1 cellular context compared by ENCODE assay signal in the genomic region with DNA sequence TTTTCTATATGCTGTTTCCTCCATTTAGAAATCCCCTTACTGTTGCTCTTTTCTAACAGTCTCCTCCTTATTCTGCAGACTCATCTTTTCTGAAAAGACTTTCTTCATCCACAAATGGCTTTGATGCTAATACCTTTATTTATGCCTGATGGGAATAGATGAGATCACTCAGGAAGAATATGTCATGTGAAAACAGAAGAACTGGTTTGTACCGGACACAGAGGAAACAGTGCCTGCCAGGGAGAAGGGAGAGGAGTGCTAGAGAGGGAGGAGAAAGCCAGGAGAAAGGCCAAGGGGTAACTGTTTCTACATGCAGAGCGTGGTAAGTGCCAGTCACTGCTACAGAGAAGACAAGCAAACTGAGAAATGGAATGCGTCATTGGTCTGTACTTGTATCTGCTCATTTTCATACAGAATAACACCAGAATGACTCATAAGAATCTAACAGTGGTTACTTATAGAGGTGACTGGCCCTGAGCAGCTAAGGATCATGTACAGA.
TF ChIP-seq lines count a peak whose summit lies in the region.

No MANE protein-coding gene starts in this region.

TF ChIP-seq in SK-N-SH treated with all-trans-retinoic acid at 6 μM for 48 hours, 23 proteins besides CTCF, POLR2A, EP300 and RAD21 (continued from another document):
- TF ChIP-seq, protein P1, sequence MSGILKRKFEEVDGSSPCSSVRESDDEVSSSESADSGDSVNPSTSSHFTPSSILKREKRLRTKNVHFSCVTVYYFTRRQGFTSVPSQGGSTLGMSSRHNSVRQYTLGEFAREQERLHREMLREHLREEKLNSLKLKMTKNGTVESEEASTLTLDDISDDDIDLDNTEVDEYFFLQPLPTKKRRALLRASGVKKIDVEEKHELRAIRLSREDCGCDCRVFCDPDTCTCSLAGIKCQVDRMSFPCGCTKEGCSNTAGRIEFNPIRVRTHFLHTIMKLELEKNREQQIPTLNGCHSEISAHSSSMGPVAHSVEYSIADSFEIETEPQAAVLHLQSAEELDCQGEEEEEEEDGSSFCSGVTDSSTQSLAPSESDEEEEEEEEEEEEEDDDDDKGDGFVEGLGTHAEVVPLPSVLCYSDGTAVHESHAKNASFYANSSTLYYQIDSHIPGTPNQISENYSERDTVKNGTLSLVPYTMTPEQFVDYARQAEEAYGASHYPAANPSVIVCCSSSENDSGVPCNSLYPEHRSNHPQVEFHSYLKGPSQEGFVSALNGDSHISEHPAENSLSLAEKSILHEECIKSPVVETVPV (CRISPR knock-in tag; IDR thresholded peaks at IDR 0.05) = no peak
- TF ChIP-seq, protein P2, sequence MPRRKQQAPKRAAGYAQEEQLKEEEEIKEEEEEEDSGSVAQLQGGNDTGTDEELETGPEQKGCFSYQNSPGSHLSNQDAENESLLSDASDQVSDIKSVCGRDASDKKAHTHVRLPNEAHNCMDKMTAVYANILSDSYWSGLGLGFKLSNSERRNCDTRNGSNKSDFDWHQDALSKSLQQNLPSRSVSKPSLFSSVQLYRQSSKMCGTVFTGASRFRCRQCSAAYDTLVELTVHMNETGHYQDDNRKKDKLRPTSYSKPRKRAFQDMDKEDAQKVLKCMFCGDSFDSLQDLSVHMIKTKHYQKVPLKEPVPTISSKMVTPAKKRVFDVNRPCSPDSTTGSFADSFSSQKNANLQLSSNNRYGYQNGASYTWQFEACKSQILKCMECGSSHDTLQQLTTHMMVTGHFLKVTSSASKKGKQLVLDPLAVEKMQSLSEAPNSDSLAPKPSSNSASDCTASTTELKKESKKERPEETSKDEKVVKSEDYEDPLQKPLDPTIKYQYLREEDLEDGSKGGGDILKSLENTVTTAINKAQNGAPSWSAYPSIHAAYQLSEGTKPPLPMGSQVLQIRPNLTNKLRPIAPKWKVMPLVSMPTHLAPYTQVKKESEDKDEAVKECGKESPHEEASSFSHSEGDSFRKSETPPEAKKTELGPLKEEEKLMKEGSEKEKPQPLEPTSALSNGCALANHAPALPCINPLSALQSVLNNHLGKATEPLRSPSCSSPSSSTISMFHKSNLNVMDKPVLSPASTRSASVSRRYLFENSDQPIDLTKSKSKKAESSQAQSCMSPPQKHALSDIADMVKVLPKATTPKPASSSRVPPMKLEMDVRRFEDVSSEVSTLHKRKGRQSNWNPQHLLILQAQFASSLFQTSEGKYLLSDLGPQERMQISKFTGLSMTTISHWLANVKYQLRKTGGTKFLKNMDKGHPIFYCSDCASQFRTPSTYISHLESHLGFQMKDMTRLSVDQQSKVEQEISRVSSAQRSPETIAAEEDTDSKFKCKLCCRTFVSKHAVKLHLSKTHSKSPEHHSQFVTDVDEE (CRISPR knock-in tag; IDR thresholded peaks at IDR 0.05) = no peak
- TF ChIP-seq TOX (CRISPR knock-in tag; IDR thresholded peaks at IDR 0.05; ENCODE audit: borderline replicate concordance) = peak; percentile 90
- TF ChIP-seq CSDC2 (CRISPR knock-in tag; IDR thresholded peaks at IDR 0.05) = no peak
- no peak for TF ChIP-seq ZNF8 (CRISPR knock-in tag; IDR thresholded peaks at IDR 0.05)
